22 cellular contexts compared by ENCODE assay signal in the genomic region with DNA sequence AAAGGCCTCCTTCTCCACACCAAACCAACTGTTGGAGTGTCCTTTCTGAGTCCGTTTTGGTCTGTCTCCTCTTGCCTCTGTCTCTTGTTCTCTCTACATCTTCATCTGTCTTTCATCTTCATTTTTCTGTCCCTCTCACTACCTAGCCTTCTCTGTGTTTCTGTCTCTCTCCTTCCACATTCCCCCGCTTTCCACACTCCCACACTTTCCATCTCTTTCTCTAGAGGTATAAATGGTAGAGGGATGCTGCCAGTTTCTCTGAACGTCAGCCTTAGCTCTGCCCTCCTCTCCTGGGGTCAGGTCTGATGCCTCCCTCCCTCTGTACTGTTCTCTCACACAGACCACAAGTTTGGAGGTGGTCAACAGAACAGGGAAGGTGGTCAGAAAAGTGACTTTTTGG.
"Had no signal": no experiment of that assay in that cellular context is flagged by ENCODE, and none has a peak within 500 bp of the region (broad histone marks: within the 10 kb centered on the region; RNA-seq: fewer than 3 reads in every experiment).

No MANE protein-coding gene starts in this region.

- H3K36me3 ChIP-seq: gastrocnemius medialis, left lung, neutrophil, pancreas, thoracic aorta had no signal

- DNase-seq: dermis blood vessel endothelial cell; effector memory CD4-positive, alpha-beta T cell; foreskin fibroblast; gastrocnemius medialis; head of caudate nucleus; left lung; mesenchymal stem cell; midbrain; naive thymus-derived CD4-positive, alpha-beta T cell; pancreas; retina; stimulated activated CD4-positive, alpha-beta T cell treated with anti-CD3 and anti-CD28 coated beads, Interleukin-15, amount 100 ng/mL, for 24 hours; stimulated activated CD4-positive, alpha-beta T cell treated with anti-CD3 and anti-CD28 coated beads, Interleukin-2, amount 100 ng/mL, for 48 hours; stimulated activated naive CD4-positive, alpha-beta T cell; trophoblast cell had no signal

- H3K27ac ChIP-seq: coronary artery, gastrocnemius medialis, hepatocyte, left lung, neutrophil, pancreas, thoracic aorta had no signal

- H2AFZ ChIP-seq: hepatocyte had no signal

- H3K4me3 Mint-ChIP-seq: naive thymus-derived CD4-positive, alpha-beta T cell had no signal

- H3K27ac Mint-ChIP-seq: naive thymus-derived CD4-positive, alpha-beta T cell had no signal

- ATAC-seq: gastrocnemius medialis; left lung; naive thymus-derived CD4-positive, alpha-beta T cell; pancreas had no signal

- H3K4me2 ChIP-seq: hepatocyte had no signal

- H3K4me3 ChIP-seq: coronary artery, gastrocnemius medialis, hepatocyte, left lung, pancreas, skin epidermis, thoracic aorta had no signal

- H3K9me3 ChIP-seq: gastrocnemius medialis, left lung, neutrophil, pancreas, thoracic aorta had no signal

- H3K9me3 Mint-ChIP-seq: naive thymus-derived CD4-positive, alpha-beta T cell had no signal

- H3K4me1 Mint-ChIP-seq: naive thymus-derived CD4-positive, alpha-beta T cell had no signal

- H3K4me1 ChIP-seq: gastrocnemius medialis, left lung, pancreas had no signal

- H3K27me3 ChIP-seq: gastrocnemius medialis, hepatocyte, pancreas had no signal

- H3K79me2 ChIP-seq: hepatocyte had no signal

- FAIRE-seq: endometrium, kidney, pancreas had no signal
